ENCODE assay signal across 12 cellular contexts in the genomic region with DNA sequence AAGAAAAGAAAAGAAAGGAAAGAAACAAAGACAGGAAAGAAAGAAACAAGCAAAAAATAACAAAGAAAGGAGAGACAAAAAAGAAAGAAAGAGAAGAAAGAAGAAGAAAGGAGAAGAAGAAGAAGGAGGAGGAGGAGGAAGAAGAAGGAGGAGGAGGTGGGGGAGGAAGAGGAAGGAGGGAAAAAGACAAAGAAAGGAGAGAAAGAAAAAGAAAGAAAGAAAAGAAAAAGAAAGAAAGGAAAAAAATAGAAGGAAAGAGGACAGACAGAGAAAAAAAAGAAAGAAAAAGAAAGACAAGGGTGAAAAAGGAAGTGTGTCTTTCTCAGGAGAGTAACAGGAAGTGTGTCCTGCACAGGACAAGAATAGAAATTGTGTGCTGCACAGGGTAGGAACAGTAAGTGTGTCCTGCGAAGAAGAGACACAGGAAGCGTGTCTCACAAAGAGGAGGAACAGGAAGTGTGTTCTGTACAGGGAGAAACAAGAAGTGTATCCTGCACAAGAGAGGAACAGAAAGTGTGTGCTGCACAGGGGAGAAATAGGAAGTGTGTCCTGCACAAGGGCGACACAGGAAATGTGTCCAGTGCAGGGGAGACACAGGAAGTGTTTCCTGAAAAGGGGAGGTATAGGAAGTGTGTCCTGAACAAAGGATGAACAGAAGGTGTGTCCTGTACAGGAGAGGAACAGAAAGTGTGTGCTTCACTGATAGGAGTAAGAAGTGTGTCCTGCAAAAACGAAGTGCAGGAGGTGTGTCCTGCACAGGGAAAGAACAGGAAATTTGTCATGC.
A peak's percentile ranks its signal among the peaks of the same experiment; 100 is the strongest.
DNase-seq lines count a peak whose midpoint lies in the region; ATAC-seq and TF ChIP-seq lines count a peak whose summit lies in the region.
"Had no signal": no experiment of that assay in that cellular context is flagged by ENCODE, and none has a peak within 500 bp of the region (broad histone marks: within the 10 kb centered on the region; RNA-seq: fewer than 3 reads in every experiment).

No MANE protein-coding gene starts in this region.

- peak overlapping the region; percentile 84 for H3K27ac Mint-ChIP-seq in activated naive CD4-positive, alpha-beta T cell treated with anti-CD3 and anti-CD28 coated beads, Interleukin-2, amount 10 ng/mL, durations not matched to agents 7 days and 5 days
- H3K27ac Mint-ChIP-seq in activated B cell treated with CpG ODN at 0.5 μM for 24 hours: peak overlapping the region; percentile 5
- peak overlapping the region; percentile 86 for H3K27ac Mint-ChIP-seq in stimulated activated naive CD8-positive, alpha-beta T cell treated with anti-CD3 and anti-CD28 coated beads, Interleukin-15, Interleukin-2, amounts not matched to agents 100 ng/mL and 50 ng/mL, for 24 hours

- no peak overlapping the region for H3K27ac ChIP-seq in vagina
- H3K27ac ChIP-seq: ascending aorta, gastroesophageal sphincter, neutrophil had no signal

- H3K36me3 Mint-ChIP-seq in activated naive CD4-positive, alpha-beta T cell treated with anti-CD3 and anti-CD28 coated beads, Interleukin-2, amount 10 ng/mL, durations not matched to agents 7 days and 5 days: peaks cover 4% of the 10 kb centered on the region
- H3K36me3 Mint-ChIP-seq in activated B cell treated with CpG ODN at 0.5 μM for 24 hours (ENCODE audit: low read depth): no peaks in the 10 kb centered on the region
- peaks cover 11% of the 10 kb centered on the region for H3K36me3 Mint-ChIP-seq in stimulated activated naive CD8-positive, alpha-beta T cell treated with anti-CD3 and anti-CD28 coated beads, Interleukin-15, Interleukin-2, amounts not matched to agents 100 ng/mL and 50 ng/mL, for 24 hours (ENCODE audit: low read depth)

- H3K27me3 Mint-ChIP-seq in activated naive CD4-positive, alpha-beta T cell treated with anti-CD3 and anti-CD28 coated beads, Interleukin-2, amount 10 ng/mL, durations not matched to agents 7 days and 5 days: peaks cover 3% of the 10 kb centered on the region
- H3K27me3 Mint-ChIP-seq in activated B cell treated with CpG ODN at 0.5 μM for 24 hours: no peaks in the 10 kb centered on the region
- peaks cover 15% of the 10 kb centered on the region for H3K27me3 Mint-ChIP-seq in stimulated activated naive CD8-positive, alpha-beta T cell treated with anti-CD3 and anti-CD28 coated beads, Interleukin-15, Interleukin-2, amounts not matched to agents 100 ng/mL and 50 ng/mL, for 24 hours

- peaks cover 33% of the 10 kb centered on the region for H3K9me3 Mint-ChIP-seq in activated naive CD4-positive, alpha-beta T cell treated with anti-CD3 and anti-CD28 coated beads, Interleukin-2, amount 10 ng/mL, durations not matched to agents 7 days and 5 days
- peaks cover 14% of the 10 kb centered on the region for H3K9me3 Mint-ChIP-seq in activated B cell treated with CpG ODN at 0.5 μM for 24 hours
- H3K9me3 Mint-ChIP-seq in stimulated activated naive CD8-positive, alpha-beta T cell treated with anti-CD3 and anti-CD28 coated beads, Interleukin-15, Interleukin-2, amounts not matched to agents 100 ng/mL and 50 ng/mL, for 24 hours: peaks cover 25% of the 10 kb centered on the region

- no peaks in the 10 kb centered on the region for H3K4me1 ChIP-seq in vagina
- H3K4me1 ChIP-seq: ascending aorta, gastroesophageal sphincter had no signal

- TF ChIP-seq CTCF in activated B cell treated with CpG ODN at 0.5 μM for 24 hours (IDR thresholded peaks at IDR 0.05) (no peak), vagina (IDR thresholded peaks at IDR 0.05) (no peak)

- POLR2A ChIA-PET in activated B cell treated with CpG ODN at 0.5 μM for 24 hours (lab: Charles Lee): no interaction called here

- no peak for TF ChIP-seq POLR2A in vagina (IDR thresholded peaks at IDR 0.05)

- no peaks in the 10 kb centered on the region for H3K9me3 ChIP-seq in vagina
- H3K9me3 ChIP-seq: ascending aorta, gastroesophageal sphincter, neutrophil had no signal

- H3K4me3 Mint-ChIP-seq in activated naive CD4-positive, alpha-beta T cell treated with anti-CD3 and anti-CD28 coated beads, Interleukin-2, amount 10 ng/mL, durations not matched to agents 7 days and 5 days: no peak overlapping the region
- H3K4me3 Mint-ChIP-seq in activated B cell treated with CpG ODN at 0.5 μM for 24 hours: no peak overlapping the region
- H3K4me3 Mint-ChIP-seq in stimulated activated naive CD8-positive, alpha-beta T cell treated with anti-CD3 and anti-CD28 coated beads, Interleukin-15, Interleukin-2, amounts not matched to agents 100 ng/mL and 50 ng/mL, for 24 hours: peak overlapping the region; percentile 63

- DNase-seq in activated naive CD4-positive, alpha-beta T cell treated with anti-CD3 and anti-CD28 coated beads, Interleukin-2, amount 10 ng/mL, durations not matched to agents 7 days and 5 days: no peak
- DNase-seq in activated naive CD4-positive, alpha-beta T cell (lab: John Stamatoyannopoulos, UW): no peak
- DNase-seq in Kasumi-1 (lab: John Stamatoyannopoulos, UW) (peak; percentile 4 to 28), activated B cell treated with CpG ODN at 0.5 μM for 24 hours (no peak), vagina (ENCODE audit: extremely low spot score in 2 of 2) (no peak), NCI-H2029 treated with DMSO at 0.1 percent for 48 hours (lab: John Stamatoyannopoulos, UW) (no peak), amygdala (lab: John Stamatoyannopoulos, UW) (no peak)
- DNase-seq: Right ventricle myocardium superior had no signal

- intact Hi-C loops in activated B cell treated with CpG ODN at 0.5 μM for 24 hours (cut with micrococcal nuclease) (no loop called here), vagina (cut with DNase I) (no loop called here)

- CTCF ChIA-PET in activated naive CD4-positive, alpha-beta T cell treated with anti-CD3 and anti-CD28 coated beads, Interleukin-2, amount 10 ng/mL, durations not matched to agents 7 days and 5 days (lab: Charles Lee): no interaction called here
- CTCF ChIA-PET in activated B cell treated with CpG ODN at 0.5 μM for 24 hours (lab: Charles Lee): no interaction called here

- no peaks in the 10 kb centered on the region for H3K36me3 ChIP-seq in vagina
- H3K36me3 ChIP-seq: ascending aorta, gastroesophageal sphincter, neutrophil had no signal

- no peaks in the 10 kb centered on the region for H3K27me3 ChIP-seq in vagina
- H3K27me3 ChIP-seq: ascending aorta, gastroesophageal sphincter, neutrophil had no signal

- ATAC-seq in activated B cell treated with CpG ODN at 0.5 μM for 24 hours (ENCODE audit: low read depth): no peak
- ATAC-seq: gastroesophageal sphincter had no signal

- H3K4me1 Mint-ChIP-seq in activated naive CD4-positive, alpha-beta T cell treated with anti-CD3 and anti-CD28 coated beads, Interleukin-2, amount 10 ng/mL, durations not matched to agents 7 days and 5 days: peaks cover 24% of the 10 kb centered on the region
- H3K4me1 Mint-ChIP-seq in activated B cell treated with CpG ODN at 0.5 μM for 24 hours: peaks cover 15% of the 10 kb centered on the region
- H3K4me1 Mint-ChIP-seq in stimulated activated naive CD8-positive, alpha-beta T cell treated with anti-CD3 and anti-CD28 coated beads, Interleukin-15, Interleukin-2, amounts not matched to agents 100 ng/mL and 50 ng/mL, for 24 hours (ENCODE audit: low read depth): peaks cover 17% of the 10 kb centered on the region

- H3K4me3 ChIP-seq in vagina: no peak overlapping the region
- H3K4me3 ChIP-seq: ascending aorta, gastroesophageal sphincter had no signal

Comparison
In these comparisons a context has a peak if more than half of its experiments do, and no peak if none do; other contexts are left out.
1. DNase-seq: peak in Kasumi-1 (2 of 2); none in activated naive CD4-positive, alpha-beta T cell treated with anti-CD3 and anti-CD28 coated beads, Interleukin-2, amount 10 ng/mL, durations not matched to agents 7 days and 5 days (single experiment), activated naive CD4-positive, alpha-beta T cell (0 of 4), activated B cell treated with CpG ODN at 0.5 μM for 24 hours (single experiment), vagina (0 of 2), NCI-H2029 treated with DMSO at 0.1 percent for 48 hours (single experiment) and amygdala (0 of 56).
2. H3K27ac Mint-ChIP-seq: peak in every context shown above with its lines; median percentile 86 in stimulated activated naive CD8-positive, alpha-beta T cell treated with anti-CD3 and anti-CD28 coated beads, Interleukin-15, Interleukin-2, amounts not matched to agents 100 ng/mL and 50 ng/mL, for 24 hours; 84 in activated naive CD4-positive, alpha-beta T cell treated with anti-CD3 and anti-CD28 coated beads, Interleukin-2, amount 10 ng/mL, durations not matched to agents 7 days and 5 days; 5 in activated B cell treated with CpG ODN at 0.5 μM for 24 hours.